ENCODE assay signal across 8 cellular contexts in the genomic region with DNA sequence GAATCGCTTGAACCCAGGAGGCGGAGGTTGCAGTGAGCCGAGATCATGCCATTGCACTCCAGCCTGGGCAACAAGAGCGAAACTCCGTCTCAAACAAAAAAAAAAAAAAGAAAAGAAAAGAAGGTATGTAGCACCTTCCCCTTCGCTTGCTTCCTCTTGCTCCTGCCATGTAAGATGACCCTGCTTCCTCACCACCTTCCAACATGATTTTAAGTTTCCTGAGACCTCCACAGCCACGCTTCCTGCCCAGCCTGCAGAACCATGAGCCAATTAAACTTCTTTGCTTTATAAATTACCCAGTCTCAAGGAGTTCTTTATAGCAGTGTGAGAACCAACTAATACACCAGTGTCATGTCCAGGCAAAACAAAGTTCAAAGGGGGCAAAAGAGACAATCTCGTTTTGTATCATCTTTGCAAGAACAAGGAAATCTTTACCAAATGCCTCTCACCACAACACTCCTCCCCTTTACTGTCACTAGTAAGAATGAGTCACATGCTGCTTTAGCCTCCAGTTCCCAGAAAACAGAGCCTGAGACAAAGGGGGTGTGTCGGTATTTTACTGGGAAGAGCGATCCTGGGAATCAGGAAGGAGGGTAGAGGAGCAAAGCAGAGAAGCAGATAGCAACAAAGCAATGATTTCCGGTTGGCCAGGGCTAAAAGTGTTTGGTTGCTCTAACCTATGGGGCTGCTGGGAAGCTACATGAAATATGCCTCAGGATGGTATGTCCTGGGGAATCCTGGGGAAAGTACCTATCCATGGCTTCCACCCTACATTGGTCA. TPM values are rescaled to one million over a fixed set of nuclear protein-coding genes. Genes with fewer than 3 reads are reported as not detected.
DNase-seq lines count a peak whose midpoint lies in the region; ATAC-seq and TF ChIP-seq lines count a peak whose summit lies in the region.

No MANE protein-coding gene starts in this region.

- no peaks in the 10 kb centered on the region for H3K36me3 ChIP-seq in H7 (replicated peaks; ENCODE audit: control insufficient read depth, insufficient read depth, low read length)

- DNase-seq in AG08396 (ENCODE audit: low spot score) (peak; percentile 41), HFF-Myc (ENCODE audit: extremely low read depth, low read depth) (peak; percentile 49), amniotic epithelial cell (ENCODE audit: low read depth) (peak; percentile 93), left colon (no peak), NCI-H1417 treated with DMSO at 0.1 percent for 48 hours (lab: John Stamatoyannopoulos, UW) (no peak), H7 (no peak), hippocampal formation (lab: John Stamatoyannopoulos, UW) (no peak), DMS79 treated with DMSO at 0.1 percent for 48 hours (lab: John Stamatoyannopoulos, UW) (no peak)

- H3K27me3 ChIP-seq in H7 (ENCODE audit: control insufficient read depth, insufficient read depth, low read length) = no peaks in the 10 kb centered on the region

- no peak for TF ChIP-seq CTCF in HFF-Myc (IDR thresholded peaks at IDR 0.05; ENCODE audit: low read depth, low read length, missing control alignments)

- H3K4me3 ChIP-seq in HFF-Myc (replicated peaks; ENCODE audit: low read depth, low read length) (no peak overlapping the region), H7 (ENCODE audit: insufficient read depth, low read depth, low read length) (no peak overlapping the region)

- peak; percentile 64 for ATAC-seq in left colon

- intact Hi-C loops in left colon (cut with DNase I, micrococcal nuclease) = no loop called here

RNA-seq across cellular contexts. Expression of a gene that starts 10.5 kb away (rescaled TPM):
- not detected for total RNA-seq in left colon
- 2.8 and 4.8 TPM in 2 replicates for total RNA-seq in H7 (2014; rRNA removed; shearing (Covaris generic))

RNA-seq across cellular contexts. Expression of a gene that starts 32.3 kb away (rescaled TPM):
- 10 to 100 TPM; 42.1 to 44.4 TPM for total RNA-seq in left colon
- total RNA-seq in H7 (2014; rRNA removed; shearing (Covaris generic)) = 26.2 and 35.4 TPM in 2 replicates

Comparison
In these comparisons a context has a peak if more than half of its experiments do, and no peak if none do; other contexts are left out.
1. DNase-seq: peak in AG08396 (single experiment), HFF-Myc (single experiment) and amniotic epithelial cell (single experiment); none in left colon (0 of 2), NCI-H1417 treated with DMSO at 0.1 percent for 48 hours (single experiment), H7 (single experiment), hippocampal formation (0 of 2) and DMS79 treated with DMSO at 0.1 percent for 48 hours (single experiment).